9 cellular contexts compared by ENCODE assay signal in genomic region chr9:105127863-105128220, GRCh38.
DNase-seq lines count a peak whose midpoint lies in the region; ATAC-seq and TF ChIP-seq lines count a peak whose summit lies in the region.
"Had no signal": no experiment of that assay in that cellular context is flagged by ENCODE, and none has a peak within 500 bp of the region (broad histone marks: within the 10 kb centered on the region; RNA-seq: fewer than 3 reads in every experiment).

No MANE protein-coding gene starts in this region.

- H3K4me3 Mint-ChIP-seq in natural killer cell: peak overlapping the region; percentile 33
- H3K4me3 Mint-ChIP-seq: neural crest cell had no signal

- H3K9me3 Mint-ChIP-seq in natural killer cell: no peaks in the 10 kb centered on the region

- H3K4me1 ChIP-seq in stomach: peaks cover 0 to 18% (median 0%) of the 10 kb centered on the region in 4 donors

- H3K36me3 ChIP-seq in WERI-Rb-1: no peaks in the 10 kb centered on the region
- H3K36me3 ChIP-seq in stomach: no peaks in the 10 kb centered on the region

- H3K27ac ChIP-seq in WERI-Rb-1: no peak overlapping the region
- no peak overlapping the region for H3K27ac ChIP-seq in stomach

- H3K4me3 ChIP-seq in WERI-Rb-1 (ENCODE audit: low read depth, low read length) (no peak overlapping the region), stomach (no peak overlapping the region)

- H3K4me1 Mint-ChIP-seq in natural killer cell: peaks cover 34% of the 10 kb centered on the region in 2 donors

- intact Hi-C loops in natural killer cell (cut with micrococcal nuclease) (no loop called here), stomach (cut with DNase I; ENCODE audit: low total_unique reads) (no loop called here)

- H3K9me3 ChIP-seq in WERI-Rb-1 (ENCODE audit: severe bottlenecking): no peaks in the 10 kb centered on the region
- no peaks in the 10 kb centered on the region for H3K9me3 ChIP-seq in stomach

- no peak for TF ChIP-seq EP300 in stomach (IDR thresholded peaks at IDR 0.05)

- H3K27ac Mint-ChIP-seq in natural killer cell: peak overlapping the region; percentile 58 to 59

- peaks cover 0 to 20% of the 10 kb centered on the region in 2 donors for H3K27me3 Mint-ChIP-seq in natural killer cell (ENCODE audit: low read depth in 2 of 2)

- WGBS in stomach, 5 donors: 46 to 66% (median 56%) methylated on average over 3 of the region's 3 CpGs

- H3K27me3 ChIP-seq in WERI-Rb-1 (ENCODE audit: insufficient read depth, low read depth, severe bottlenecking) (no peaks in the 10 kb centered on the region), stomach (no peaks in the 10 kb centered on the region)

- TF ChIP-seq POLR2A in stomach (IDR thresholded peaks at IDR 0.05): no peak

- ATAC-seq in GM18508 (IDR thresholded peaks at IDR 0.05; ENCODE audit: insufficient read depth, unreplicated experiment): peak; percentile 99
- ATAC-seq in HG02571 (IDR thresholded peaks at IDR 0.05; ENCODE audit: unreplicated experiment): peak; percentile 83
- peak; percentile 94 to 99 (median 94) for ATAC-seq in natural killer cell

- no peaks in the 10 kb centered on the region for H3K36me3 Mint-ChIP-seq in natural killer cell

- DNase-seq in MV-4-11 (lab: John Stamatoyannopoulos, UW): peak; percentile 84
- peak; percentile 13 for DNase-seq in activated T-helper 9 cell treated with anti-CD3 and anti-CD28 coated beads, Interleukin-2, amount 50 U/mL, for 16 hours (ENCODE audit: low read depth)
- no peak for DNase-seq in natural killer cell
- DNase-seq in WERI-Rb-1: no peak
- DNase-seq in stomach: no peak
- no peak for DNase-seq in NCI-H2227 treated with DMSO at 0.1 percent for 48 hours (lab: John Stamatoyannopoulos, UW)

- TF ChIP-seq CTCF in natural killer cell (IDR thresholded peaks at IDR 0.05): no peak
- TF ChIP-seq CTCF in WERI-Rb-1 (IDR thresholded peaks at IDR 0.05; ENCODE audit: low read depth, low read length): no peak
- no peak for TF ChIP-seq CTCF in stomach (IDR thresholded peaks at IDR 0.05)

Comparison
In these comparisons a context has a peak if more than half of its experiments do, and no peak if none do; other contexts are left out.
1. DNase-seq: peak in MV-4-11 (single experiment) and activated T-helper 9 cell treated with anti-CD3 and anti-CD28 coated beads, Interleukin-2, amount 50 U/mL, for 16 hours (single experiment); none in natural killer cell (single experiment), WERI-Rb-1 (single experiment), stomach (single experiment) and NCI-H2227 treated with DMSO at 0.1 percent for 48 hours (single experiment).
2. Peak in every context shown above with its lines, with median percentiles within 50 percentile points of each other: ATAC-seq.